2 cellular contexts compared by ENCODE assay signal in genomic region chr3:51968883-51969674, GRCh38.
A peak's percentile ranks its signal among the peaks of the same experiment; 100 is the strongest.
TF ChIP-seq lines count a peak whose summit lies in the region.

No MANE protein-coding gene starts in this region.

TF ChIP-seq in HEK293, 187 proteins besides CTCF, POLR2A, EP300 and RAD21:
- 0 out of 2 replicates have a peak, but pooled peaks have one; percentile 0 for TF ChIP-seq KLF17 (tag by site-specific recombination; IDR thresholded peaks at IDR 0.05)
- peak; percentile 89 for TF ChIP-seq SCRT1 (tag by site-specific recombination; IDR thresholded peaks at IDR 0.05; ENCODE audit: borderline replicate concordance)
- TF ChIP-seq ZBTB11 (tag by site-specific recombination; conservative IDR thresholded peaks at IDR 0.05; ENCODE audit: low read depth), result no peak
- peak; percentile 91 for TF ChIP-seq ZFHX2 (tag by site-specific recombination; conservative IDR thresholded peaks at IDR 0.05)
- no peak for TF ChIP-seq ZNF558 (tag by site-specific recombination; IDR thresholded peaks at IDR 0.05)
- TF ChIP-seq ZNF600 (tag by site-specific recombination; IDR thresholded peaks at IDR 0.05), result peak; percentile 82
- TF ChIP-seq PRDM1 (tag by site-specific recombination; IDR thresholded peaks at IDR 0.05), result peak; percentile 84
- TF ChIP-seq GLIS2 (tag by site-specific recombination; IDR thresholded peaks at IDR 0.05), result 0 out of 2 replicates have a peak, but pooled peaks have one; percentile 15
- no peak for TF ChIP-seq ZEB2 (tag by site-specific recombination; IDR thresholded peaks at IDR 0.05)
- TF ChIP-seq ZBTB17 (tag by site-specific recombination; IDR thresholded peaks at IDR 0.05), result peak; percentile 20
- 0 out of 2 replicates have a peak, but pooled peaks have one; percentile 27 for TF ChIP-seq HIC1 (tag by site-specific recombination; IDR thresholded peaks at IDR 0.05)
- TF ChIP-seq KLF1 (tag by site-specific recombination; IDR thresholded peaks at IDR 0.05), result no peak
- peak; percentile 94 for TF ChIP-seq SCRT2 (tag by site-specific recombination; IDR thresholded peaks at IDR 0.05)
- peak; percentile 90 for TF ChIP-seq EGR2 (tag by site-specific recombination; IDR thresholded peaks at IDR 0.05; ENCODE audit: low read depth)
- TF ChIP-seq ZNF548 (tag by site-specific recombination; IDR thresholded peaks at IDR 0.05), result no peak
TF ChIP-seq in HEK293: peak in this region for 10.

TF ChIP-seq in K562, 482 proteins besides CTCF, POLR2A, EP300 and RAD21:
- peak in 1 of 2 experiments; percentile 11; a peak in 1 of 4 replicates for TF ChIP-seq KDM1A (IDR thresholded peaks at IDR 0.05)
- no peak for TF ChIP-seq TBL1XR1 (IDR thresholded peaks at IDR 0.05; ENCODE audit: low read length in 2 of 2)
